In the genomic region with DNA sequence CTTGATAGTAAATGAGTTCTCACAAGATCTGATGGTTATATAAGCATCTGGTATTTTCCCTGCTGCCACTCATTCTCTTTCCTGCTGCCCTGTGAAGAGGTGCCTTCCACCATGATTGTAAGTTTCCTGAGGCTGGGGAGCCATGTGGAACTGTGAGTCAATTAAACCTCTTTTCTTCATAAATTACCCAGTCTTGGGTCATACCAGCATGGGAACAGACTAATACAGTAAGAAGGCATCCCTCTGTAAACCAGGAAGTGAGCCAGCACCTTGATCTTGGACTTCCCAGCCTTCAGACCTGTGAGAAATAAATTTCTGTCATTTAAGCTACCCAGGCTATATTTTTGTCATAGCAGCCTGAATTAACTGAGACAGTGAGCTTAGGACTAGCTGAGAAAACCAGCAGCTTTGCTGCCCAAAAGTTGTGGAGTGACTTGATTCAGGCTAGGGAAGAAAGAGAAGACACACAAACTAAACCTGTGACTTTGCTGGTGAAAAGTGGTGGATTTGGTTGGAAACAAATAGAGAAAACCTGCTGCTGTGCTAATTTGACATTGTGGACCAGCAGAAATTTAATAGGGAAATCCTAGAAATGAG, we compare ENCODE assay signal across 28 cellular contexts.
"Had no signal": no experiment of that assay in that cellular context is flagged by ENCODE, and none has a peak within 500 bp of the region (broad histone marks: within the 10 kb centered on the region; RNA-seq: fewer than 3 reads in every experiment).

No MANE protein-coding gene starts in this region.

- H3K4me3 ChIP-seq: esophagus squamous epithelium, heart right ventricle, left lung, neural progenitor cell, smooth muscle cell, stomach, thyroid gland, vagina had no signal

- H3K4me3 Mint-ChIP-seq: effector memory CD8-positive, alpha-beta T cell; naive thymus-derived CD4-positive, alpha-beta T cell; nephron; neural progenitor cell had no signal

- FAIRE-seq: endometrium had no signal

- H3K4me1 Mint-ChIP-seq: nephron, neural progenitor cell had no signal

- H3K27me3 Mint-ChIP-seq: effector memory CD8-positive, alpha-beta T cell; naive thymus-derived CD4-positive, alpha-beta T cell; progenitor cell of endocrine pancreas had no signal

- H3K27ac ChIP-seq: esophagus squamous epithelium, heart right ventricle, left lung, neural progenitor cell, parathyroid adenoma, stomach, thyroid gland, vagina had no signal

- H3K9me3 ChIP-seq: esophagus squamous epithelium, heart right ventricle, left lung, stomach, thyroid gland, vagina had no signal

- H3K4me1 ChIP-seq: esophagus squamous epithelium, heart right ventricle, left lung, parathyroid adenoma, stomach, thyroid gland, vagina had no signal

- DNase-seq: effector memory CD8-positive, alpha-beta T cell; erythroblast; esophagus squamous epithelium; foreskin melanocyte; glutamatergic neuron; heart right ventricle; hippocampal formation; left cardiac atrium; left lung; mesendoderm; midbrain; naive thymus-derived CD4-positive, alpha-beta T cell; stimulated activated CD4-positive, alpha-beta T cell treated with anti-CD3 and anti-CD28 coated beads, Interleukin-12 subunit alpha, Interleukin-12 subunit beta, amount 100 ng/mL, for 4 hours; stimulated activated CD4-positive, alpha-beta T cell treated with anti-CD3 and anti-CD28 coated beads, Interleukin-1b, Interleukin-23, amount 100 ng/mL, for 48 hours; stimulated activated CD4-positive, alpha-beta T cell treated with anti-CD3 and anti-CD28 coated beads, Interleukin-4, amount 100 ng/mL, for 1 hour; stimulated activated CD8-positive, alpha-beta memory T cell treated with anti-CD3 and anti-CD28 coated beads, Interleukin-4, amount 100 ng/mL, for 48 hours; stimulated activated naive CD4-positive, alpha-beta T cell treated with Interleukin-2 at 50 U/mL for 16 hours; stomach; thyroid gland; trophoblast cell had no signal

- H3K4me2 ChIP-seq: neural progenitor cell, smooth muscle cell had no signal

- H3K79me2 ChIP-seq: parathyroid adenoma had no signal

- H3K9ac ChIP-seq: neural progenitor cell, parathyroid adenoma had no signal

- H3K36me3 ChIP-seq: esophagus squamous epithelium, heart right ventricle, left lung, neural progenitor cell, stomach, thyroid gland, vagina had no signal

- H3K27ac Mint-ChIP-seq: effector memory CD8-positive, alpha-beta T cell; naive thymus-derived CD4-positive, alpha-beta T cell; nephron; neural progenitor cell; progenitor cell of endocrine pancreas had no signal

- H3K27me3 ChIP-seq: esophagus squamous epithelium, heart right ventricle, left lung, neural progenitor cell, stomach, thyroid gland, vagina had no signal

- H2AFZ ChIP-seq: neural progenitor cell, parathyroid adenoma had no signal

- ATAC-seq: effector memory CD8-positive, alpha-beta T cell; heart right ventricle; left cardiac atrium; left lung; naive thymus-derived CD4-positive, alpha-beta T cell; sciatic nerve had no signal
